In the genomic region with DNA sequence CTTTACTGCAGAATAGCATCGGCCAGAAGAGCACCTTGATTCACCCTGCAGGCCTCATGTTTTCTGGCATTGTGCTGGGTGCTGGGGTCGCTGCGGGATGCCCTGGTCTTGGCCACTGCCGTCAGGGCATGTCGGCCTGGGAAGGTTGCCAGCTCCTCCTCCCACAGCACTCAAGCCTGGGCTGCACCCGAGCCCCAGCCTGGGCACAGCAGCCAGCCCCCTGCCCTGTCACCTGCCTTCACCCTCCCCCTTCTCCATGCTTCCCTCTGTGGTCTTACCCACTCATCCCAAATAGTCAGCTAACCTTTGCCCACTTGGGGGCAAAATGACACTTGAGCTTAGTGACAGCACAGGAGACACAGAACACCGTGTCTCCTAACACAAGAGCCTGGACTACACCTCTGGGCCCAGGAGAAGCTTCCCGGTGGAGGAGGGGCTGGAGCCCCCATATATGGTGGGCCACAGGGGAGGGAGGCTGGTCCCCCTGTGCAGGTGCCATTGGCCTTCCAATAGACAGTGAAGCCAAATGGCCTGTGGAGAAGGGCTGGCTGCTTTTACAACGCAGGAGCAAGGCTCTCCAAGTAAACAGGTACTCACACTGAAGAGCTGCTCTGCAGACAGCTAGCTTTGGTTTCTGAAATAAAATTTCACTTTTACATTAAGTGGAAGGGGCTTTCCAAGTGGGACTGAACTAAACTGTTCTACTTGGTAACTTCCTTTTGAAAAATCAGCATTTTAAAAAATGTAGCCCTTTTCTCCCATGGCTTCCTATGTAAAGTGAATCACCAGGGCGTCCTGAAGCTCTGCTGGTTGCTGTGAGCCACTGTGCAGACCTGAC, we compare ENCODE assay signal across 18 cellular contexts. TPM values are rescaled to one million over a fixed set of nuclear protein-coding genes. Genes with fewer than 3 reads are reported as not detected.
DNase-seq lines count a peak whose midpoint lies in the region; ATAC-seq and TF ChIP-seq lines count a peak whose summit lies in the region.
"Had no signal": no experiment of that assay in that cellular context is flagged by ENCODE, and none has a peak within 500 bp of the region (broad histone marks: within the 10 kb centered on the region; RNA-seq: fewer than 3 reads in every experiment).

No MANE protein-coding gene starts in this region.

- 78% methylated on average over 10 of the region's 10 CpGs; no CpG with 5 or more reads in 1 of the 2 donors for WGBS in transverse colon (ENCODE audit: low coverage in 1 of 2), 2 donors
- 51 to 53% methylated on average over 10 of the region's 10 CpGs for WGBS in aorta, 2 donors

- no peaks in the 10 kb centered on the region for H3K27me3 ChIP-seq in OCI-LY1 (ENCODE audit: insufficient read depth, low read length)
- no peaks in the 10 kb centered on the region for H3K27me3 ChIP-seq in left ventricle myocardium inferior (ENCODE audit: low read depth)
- H3K27me3 ChIP-seq in transverse colon = no peaks in the 10 kb centered on the region
- no peaks in the 10 kb centered on the region for H3K27me3 ChIP-seq in aorta (ENCODE audit: control insufficient read depth in 1 of 2, insufficient read depth in 2 of 2, low read length in 1 of 2)
- H3K27me3 ChIP-seq: brain microvascular endothelial cell, ovary, testis had no signal

- H3K27me3 Mint-ChIP-seq in activated T-cell treated with anti-CD3 and anti-CD28 coated beads, Interleukin-2, amount 50 U/mL, for 72 hours (ENCODE audit: low read depth) = no peaks in the 10 kb centered on the region
- peaks cover 5% of the 10 kb centered on the region for H3K27me3 Mint-ChIP-seq in endothelial cell (ENCODE audit: unreplicated experiment)

- H3K79me2 ChIP-seq in OCI-LY1 (ENCODE audit: insufficient read depth, low read length) = no peaks in the 10 kb centered on the region

- TF ChIP-seq POLR2A in transverse colon (IDR thresholded peaks at IDR 0.05) = no peak

- TF ChIP-seq CTCF in OCI-LY1 (IDR thresholded peaks at IDR 0.05; ENCODE audit: low read length) = no peak
- no peak for TF ChIP-seq CTCF in left ventricle myocardium inferior (IDR thresholded peaks at IDR 0.05; ENCODE audit: borderline replicate concordance)
- no peak for TF ChIP-seq CTCF in transverse colon (IDR thresholded peaks at IDR 0.05)
- TF ChIP-seq CTCF in endothelial cell (IDR thresholded peaks at IDR 0.05; ENCODE audit: unreplicated experiment) = no peak

- H3K27ac Mint-ChIP-seq in activated T-cell treated with anti-CD3 and anti-CD28 coated beads, Interleukin-2, amount 50 U/mL, for 72 hours = peak overlapping the region; percentile 90
- no peak overlapping the region for H3K27ac Mint-ChIP-seq in endothelial cell (ENCODE audit: unreplicated experiment)

- no peaks in the 10 kb centered on the region for H3K9me2 ChIP-seq in OCI-LY1 (ENCODE audit: low read depth, low read length)

- H3K27ac ChIP-seq in OCI-LY1 (ENCODE audit: low read depth, low read length, poor library complexity, severe bottlenecking) = peak overlapping the region; percentile 8
- peak overlapping the region; percentile 41 for H3K27ac ChIP-seq in left ventricle myocardium inferior (replicated peaks)
- H3K27ac ChIP-seq in transverse colon = peak overlapping the region in 3 of 4 donors; percentile 4 to 80 (median 18)
- no peak overlapping the region for H3K27ac ChIP-seq in aorta (ENCODE audit: low read depth in 1 of 2, low read length in 2 of 2)
- H3K27ac ChIP-seq: brain microvascular endothelial cell, ovary, PC-9, testis had no signal

- TF ChIP-seq EP300 in transverse colon (IDR thresholded peaks at IDR 0.05; ENCODE audit: low read depth) = no peak

- no peak overlapping the region for H3K4me2 ChIP-seq in OCI-LY1 (ENCODE audit: low read length)
- H3K4me2 ChIP-seq: PC-9 had no signal

- H3K9me3 Mint-ChIP-seq in activated T-cell treated with anti-CD3 and anti-CD28 coated beads, Interleukin-2, amount 50 U/mL, for 72 hours = no peaks in the 10 kb centered on the region
- H3K9me3 Mint-ChIP-seq in endothelial cell (ENCODE audit: unreplicated experiment) = no peaks in the 10 kb centered on the region

- H3K9me3 ChIP-seq in OCI-LY1 (ENCODE audit: low read length) (no peaks in the 10 kb centered on the region), left ventricle myocardium inferior (replicated peaks) (no peaks in the 10 kb centered on the region), transverse colon (no peaks in the 10 kb centered on the region), aorta (ENCODE audit: control insufficient read depth, low read length) (no peaks in the 10 kb centered on the region)
- H3K9me3 ChIP-seq: ovary, testis had no signal

- H3K36me3 ChIP-seq in OCI-LY1 (ENCODE audit: insufficient read depth, low read length) (peaks cover 13% of the 10 kb centered on the region; the same call in 1 of the 2 replicates), left ventricle myocardium inferior (peaks cover 30% of the 10 kb centered on the region), transverse colon (peaks cover 0 to 4% (median 0%) of the 10 kb centered on the region in 4 donors), aorta (ENCODE audit: control insufficient read depth in 1 of 2, insufficient read depth in 2 of 2, low read length in 1 of 2) (no peaks in the 10 kb centered on the region)
- H3K36me3 ChIP-seq: ovary had no signal

- peaks cover 50% of the 10 kb centered on the region for H3K4me1 Mint-ChIP-seq in activated T-cell treated with anti-CD3 and anti-CD28 coated beads, Interleukin-2, amount 50 U/mL, for 72 hours (ENCODE audit: low read depth)
- no peaks in the 10 kb centered on the region for H3K4me1 Mint-ChIP-seq in endothelial cell (ENCODE audit: unreplicated experiment)

- intact Hi-C loops in left ventricle myocardium inferior (cut with micrococcal nuclease) (no loop called here), transverse colon (cut with DNase I; ENCODE audit: low total_unique reads) (no loop called here), aorta (cut with DNase I) (loop anchor here in 1 of 2 donors (10.0 kb wide), 1 partner anchor 96 kb away; the partner anchor contains the start of gene TRAF3)

- no peak for DNase-seq in activated T-cell treated with anti-CD3 and anti-CD28 coated beads, Interleukin-2, amount 50 U/mL, for 72 hours
- DNase-seq in activated T-cell treated with anti-CD3 and anti-CD28 coated beads, Interleukin-2, amount 50 U/mL, for 48 hours = no peak
- peak; percentile 36 for DNase-seq in left ventricle myocardium inferior
- no peak for DNase-seq in transverse colon
- DNase-seq in aorta = no peak
- DNase-seq in endothelial cell (ENCODE audit: low spot score) = no peak
- no peak for DNase-seq in NCI-H748 treated with DMSO at 0.1 percent for 48 hours (lab: John Stamatoyannopoulos, UW)
- DNase-seq: activated gamma-delta T cell treated with Interleukin-2 at 50 U/mL for 16 hours; brain microvascular endothelial cell; DMS153; effector memory CD4-positive, alpha-beta T cell; foreskin fibroblast; NCI-H2227 treated with DMSO at 0.1 percent for 48 hours; ovary; PC-9; SW 1271; testis had no signal

- no peak overlapping the region for H3K9ac ChIP-seq in OCI-LY1 (ENCODE audit: low read length)

- peaks cover 16 to 22% of the 10 kb centered on the region in 2 donors for H3K36me3 Mint-ChIP-seq in activated T-cell treated with anti-CD3 and anti-CD28 coated beads, Interleukin-2, amount 50 U/mL, for 72 hours (ENCODE audit: insufficient read depth in 2 of 2)
- no peaks in the 10 kb centered on the region for H3K36me3 Mint-ChIP-seq in endothelial cell (ENCODE audit: low read depth, unreplicated experiment)

- no peaks in the 10 kb centered on the region for H4K20me1 ChIP-seq in OCI-LY1 (ENCODE audit: insufficient read depth, low read length)

- no peaks in the 10 kb centered on the region for H3F3A ChIP-seq in OCI-LY1 (ENCODE audit: insufficient read depth, low read length)

- peaks cover 5% of the 10 kb centered on the region for H3K4me1 ChIP-seq in OCI-LY1 (ENCODE audit: insufficient read depth, low read length, severe bottlenecking)
- peaks cover 17% of the 10 kb centered on the region for H3K4me1 ChIP-seq in left ventricle myocardium inferior
- H3K4me1 ChIP-seq in transverse colon = peaks cover 0 to 55% (median 25%) of the 10 kb centered on the region in 4 donors
- H3K4me1 ChIP-seq in aorta (ENCODE audit: control insufficient read depth in 1 of 2, insufficient read depth in 2 of 2, low read length in 2 of 2) = no peaks in the 10 kb centered on the region
- H3K4me1 ChIP-seq: testis had no signal

- peak overlapping the region in 1 of 2 donors; percentile 4 for H3K4me3 Mint-ChIP-seq in activated T-cell treated with anti-CD3 and anti-CD28 coated beads, Interleukin-2, amount 50 U/mL, for 72 hours
- no peak overlapping the region for H3K4me3 Mint-ChIP-seq in endothelial cell (ENCODE audit: unreplicated experiment)

- in situ Hi-C loops in transverse colon (cut with MboI; ENCODE audit: low pct_ligation_motif_present in 1 of 4, low pct_unique_long_range_greater_than_20kb in 1 of 4, low sequenced_read_pairs in 3 of 4) = no loop called here

- ATAC-seq in activated T-cell treated with anti-CD3 and anti-CD28 coated beads, Interleukin-2, amount 50 U/mL, for 72 hours (replicated peaks in 1 of 2) = peak; percentile 30 to 40
- no peak for ATAC-seq in aorta (ENCODE audit: low FRiP score)

- no peak overlapping the region for H3K4me3 ChIP-seq in OCI-LY1 (ENCODE audit: low read depth, low read length, poor library complexity, severe bottlenecking)
- H3K4me3 ChIP-seq in left ventricle myocardium inferior = no peak overlapping the region
- H3K4me3 ChIP-seq in transverse colon = no peak overlapping the region
- H3K4me3 ChIP-seq in aorta (ENCODE audit: low read length in 2 of 2) = no peak overlapping the region
- H3K4me3 ChIP-seq: ovary, PC-9, testis had no signal

- H2AFZ ChIP-seq in OCI-LY1 (ENCODE audit: low read length) = no peak overlapping the region
- H2AFZ ChIP-seq: PC-9 had no signal

RNA-seq across cellular contexts. Expression of gene AMN, which starts 51.2 kb away (rescaled TPM):
- total RNA-seq in activated T-cell treated with anti-CD3 and anti-CD28 coated beads, Interleukin-2, amount 50 U/mL, for 72 hours = 1 to 10 TPM; 3.2 to 3.9 TPM
- total RNA-seq in left ventricle myocardium inferior (not detected), transverse colon (100 to 1,000 TPM; 306 to 597 (median 420) TPM), aorta (under 1 TPM; 0.16 to 0.48 TPM), endothelial cell (ENCODE audit: unreplicated experiment) (not detected)
- 1 to 10 TPM in 1 of 2 donors, under 1 TPM in 1; 0.20 to 8.8 TPM for polyA plus RNA-seq in aorta

Comparison
In these comparisons a context has a peak if more than half of its experiments do, and no peak if none do; other contexts are left out.
1. H3K27ac ChIP-seq: peak in OCI-LY1 (single experiment), left ventricle myocardium inferior (single experiment) and transverse colon (3 of 4); none in aorta (0 of 2).
2. RNA of gene AMN, which starts 51.2 kb away (total RNA-seq): 306 to 597 TPM in transverse colon; 3.2 to 3.9 TPM in activated T-cell treated with anti-CD3 and anti-CD28 coated beads, Interleukin-2, amount 50 U/mL, for 72 hours, 0.16 to 0.48 TPM in aorta, not detected in endothelial cell (single experiment) and not detected in left ventricle myocardium inferior (single experiment); every median in the first group is over 10 times any median in the second.